8 cellular contexts compared by ENCODE assay signal in genomic region chr4:20101831-20102230, GRCh38.
"Had no signal": no experiment of that assay in that cellular context is flagged by ENCODE, and none has a peak within 500 bp of the region (broad histone marks: within the 10 kb centered on the region; RNA-seq: fewer than 3 reads in every experiment).

No MANE protein-coding gene starts in this region.

- H3K27ac ChIP-seq: HL-60 had no signal

- H3K4me1 Mint-ChIP-seq: IgD-negative memory B cell had no signal

- H3K36me3 Mint-ChIP-seq: IgD-negative memory B cell had no signal

- DNase-seq: IMR-90, KBM-7, KG1 had no signal

- H3K4me3 Mint-ChIP-seq: IgD-negative memory B cell had no signal

- H3K27me3 Mint-ChIP-seq: IgD-negative memory B cell had no signal

- ATAC-seq: HepG2, K562 had no signal

- FAIRE-seq: HepG2, HTR-8/SVneo, K562 had no signal
